8 cellular contexts compared by ENCODE assay signal in genomic region chr19:58455306-58455705, GRCh38. TPM values are rescaled to one million over a fixed set of nuclear protein-coding genes. Genes with fewer than 3 reads are reported as not detected.
"Had no signal": no experiment of that assay in that cellular context is flagged by ENCODE, and none has a peak within 500 bp of the region (broad histone marks: within the 10 kb centered on the region; RNA-seq: fewer than 3 reads in every experiment).

No MANE protein-coding gene starts in this region.

- DNase-seq: IMR-90, KBM-7, KG1 had no signal

- ATAC-seq: HepG2, K562 had no signal

- H3K27ac Mint-ChIP-seq: IgD-negative memory B cell had no signal

- H3K27ac ChIP-seq: HL-60 had no signal

- H3K4me3 ChIP-seq: K562 had no signal

RNA-seq across cellular contexts. Expression of gene ZNF132, which starts 15.4 kb away (rescaled TPM):
- total RNA-seq: HepG2, HT-29, K562 had no signal
- polyA plus RNA-seq: HepG2 had no signal
